15 cellular contexts compared by ENCODE assay signal in the genomic region with DNA sequence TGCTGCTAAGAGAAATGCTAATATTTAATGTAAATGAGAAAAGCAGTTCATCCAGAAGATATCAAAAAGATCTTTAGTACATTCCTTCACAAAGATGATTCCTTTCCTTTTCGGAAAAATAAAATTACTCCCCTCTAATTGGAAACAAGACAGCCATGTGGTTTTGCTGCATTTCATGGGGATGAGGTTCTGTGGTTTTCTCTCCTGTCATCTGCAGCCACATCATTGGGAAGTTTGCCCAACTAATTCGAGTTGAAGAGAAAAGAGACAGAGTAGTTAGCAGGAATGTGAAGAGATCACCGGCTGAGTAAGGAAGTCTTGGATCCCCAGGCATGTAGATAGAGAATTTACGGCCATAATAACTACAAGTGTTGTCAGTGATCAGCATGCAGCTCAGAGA.
DNase-seq lines count a peak whose midpoint lies in the region; ATAC-seq and TF ChIP-seq lines count a peak whose summit lies in the region.
"Had no signal": no experiment of that assay in that cellular context is flagged by ENCODE, and none has a peak within 500 bp of the region (broad histone marks: within the 10 kb centered on the region; RNA-seq: fewer than 3 reads in every experiment).

No MANE protein-coding gene starts in this region.

- H3K4me1 Mint-ChIP-seq in mesothelial cell of epicardium = peaks cover 9% of the 10 kb centered on the region

- H2BK12ac ChIP-seq in neuronal stem cell (ENCODE audit: low read length) = no peak overlapping the region

- H3K4me2 ChIP-seq in neuronal stem cell (ENCODE audit: insufficient read depth, low read length, poor library complexity, severe bottlenecking) = no peak overlapping the region

- H2AK5ac ChIP-seq in neuronal stem cell (ENCODE audit: low read depth, low read length) = no peak overlapping the region

- H3K27ac ChIP-seq in ovary = no peak overlapping the region
- H3K27ac ChIP-seq in neuronal stem cell (replicated peaks; ENCODE audit: low read length) = no peak overlapping the region
- H3K27ac ChIP-seq: heart left ventricle, HL-60, upper lobe of right lung had no signal

- TF ChIP-seq CTCF in AG09309 (IDR thresholded peaks at IDR 0.05; ENCODE audit: control insufficient read depth, insufficient read depth, low read depth, low read length, missing control alignments) = no peak
- no peak for TF ChIP-seq CTCF in choroid plexus epithelial cell (conservative IDR thresholded peaks at IDR 0.05; ENCODE audit: low read depth, low read length)
- no peak for TF ChIP-seq CTCF in mesothelial cell of epicardium (IDR thresholded peaks at IDR 0.05; ENCODE audit: unreplicated experiment)
- TF ChIP-seq CTCF in ovary (IDR thresholded peaks at IDR 0.05) = no peak

- H3K27me3 ChIP-seq in ovary (no peaks in the 10 kb centered on the region), neuronal stem cell (ENCODE audit: control insufficient read depth in 3 of 3, insufficient read depth in 3 of 3, low read depth in 1 of 3, low read length in 3 of 3) (no peaks in the 10 kb centered on the region)
- H3K27me3 ChIP-seq: heart left ventricle, upper lobe of right lung had no signal

- TF ChIP-seq POLR2A in ovary (IDR thresholded peaks at IDR 0.05) = no peak

- no peak overlapping the region for H3K9ac ChIP-seq in neuronal stem cell (ENCODE audit: low read depth, low read length, poor library complexity)

- H4K8ac ChIP-seq in neuronal stem cell (ENCODE audit: low read depth, low read length) = no peak overlapping the region

- TF ChIP-seq EP300 in ovary (IDR thresholded peaks at IDR 0.05) = no peak

- ATAC-seq in HG03469 (IDR thresholded peaks at IDR 0.05; ENCODE audit: unreplicated experiment) (no peak), HG02759 (IDR thresholded peaks at IDR 0.05; ENCODE audit: unreplicated experiment) (no peak)
- ATAC-seq: heart left ventricle, upper lobe of right lung had no signal

- WGBS in ovary, 3 donors = 19 to 26% (median 25%) methylated on average over 4 of the region's 4 CpGs
- no CpG with 5 or more reads among the region's 4 CpGs for WGBS in neuronal stem cell (ENCODE audit: extremely low coverage in 2 of 2, insufficient read length in 2 of 2, insufficient replicate concordance in 1 of 2), 2 donors

- no peaks in the 10 kb centered on the region for H3K36me3 Mint-ChIP-seq in mesothelial cell of epicardium
- H3K36me3 Mint-ChIP-seq: activated naive CD8-positive, alpha-beta T cell; CD14-positive monocyte had no signal

- H3K9me3 ChIP-seq in ovary (no peaks in the 10 kb centered on the region), neuronal stem cell (replicated peaks in 1 of 2; ENCODE audit: control insufficient read depth in 2 of 2, insufficient read depth in 1 of 2, low read depth in 1 of 2, low read length in 2 of 2) (peaks cover 0 to 2% of the 10 kb centered on the region in 2 donors)
- H3K9me3 ChIP-seq: upper lobe of right lung had no signal

- peak overlapping the region; percentile 39 for H3K27ac Mint-ChIP-seq in mesothelial cell of epicardium
- H3K27ac Mint-ChIP-seq: activated naive CD8-positive, alpha-beta T cell had no signal

- H4K91ac ChIP-seq in neuronal stem cell (ENCODE audit: low read depth, low read length, poor library complexity) = no peak overlapping the region

- no peak overlapping the region for H3K14ac ChIP-seq in neuronal stem cell (ENCODE audit: low read length)

- no peaks in the 10 kb centered on the region for H3K27me3 Mint-ChIP-seq in mesothelial cell of epicardium (ENCODE audit: low read depth)

- H2BK15ac ChIP-seq in neuronal stem cell (ENCODE audit: low read length) = no peak overlapping the region

- intact Hi-C loops in ovary (cut with DNase I) = no loop called here

- no peak overlapping the region for H2BK120ac ChIP-seq in neuronal stem cell (ENCODE audit: low read depth, low read length)

- H3K4ac ChIP-seq in neuronal stem cell (ENCODE audit: low read length) = no peak overlapping the region

- no peak overlapping the region for H3K4me3 Mint-ChIP-seq in mesothelial cell of epicardium
- H3K4me3 Mint-ChIP-seq: activated naive CD8-positive, alpha-beta T cell; CD14-positive monocyte had no signal

- H3K23ac ChIP-seq in neuronal stem cell (ENCODE audit: low read depth, low read length, poor library complexity) = no peak overlapping the region

- no peak overlapping the region for H3K4me3 ChIP-seq in AG09309 (ENCODE audit: control insufficient read depth, low read depth, low read length)
- H3K4me3 ChIP-seq in choroid plexus epithelial cell (ENCODE audit: low read depth, low read length) = no peak overlapping the region
- no peak overlapping the region for H3K4me3 ChIP-seq in ovary
- no peak overlapping the region for H3K4me3 ChIP-seq in neuronal stem cell (ENCODE audit: low read length in 2 of 2)
- H3K4me3 ChIP-seq: heart left ventricle, upper lobe of right lung had no signal

- H2AFZ ChIP-seq in neuronal stem cell (ENCODE audit: low read length) = no peak overlapping the region

- DNase-seq in AG09309 (ENCODE audit: low read depth) (peak; percentile 93), LoVo (ENCODE audit: low spot score) (peak; percentile 38), choroid plexus epithelial cell (ENCODE audit: low read depth) (peak; percentile 97), mesothelial cell of epicardium (ENCODE audit: low spot score in 2 of 2, unreplicated experiment in 2 of 2) (no peak), ovary (no peak), neuronal stem cell (ENCODE audit: low spot score) (no peak)
- DNase-seq: heart left ventricle; occipital lobe; stimulated activated CD4-positive, alpha-beta T cell treated with anti-CD3 and anti-CD28 coated beads, Interleukin-15, amount 100 ng/mL, for 24 hours; upper lobe of right lung had no signal

- peaks cover 15% of the 10 kb centered on the region for H3K9me3 Mint-ChIP-seq in mesothelial cell of epicardium

- H2BK5ac ChIP-seq in neuronal stem cell (ENCODE audit: low read length) = no peak overlapping the region

- H3K4me1 ChIP-seq in ovary (ENCODE audit: insufficient read depth) (peaks cover 1% of the 10 kb centered on the region), neuronal stem cell (ENCODE audit: control insufficient read depth in 2 of 2, insufficient read depth in 1 of 2, low read depth in 1 of 2, low read length in 2 of 2) (no peaks in the 10 kb centered on the region)
- H3K4me1 ChIP-seq: upper lobe of right lung had no signal

- H3K18ac ChIP-seq in neuronal stem cell (ENCODE audit: low read length) = no peak overlapping the region

- H3K36me3 ChIP-seq in ovary = no peaks in the 10 kb centered on the region
- no peaks in the 10 kb centered on the region for H3K36me3 ChIP-seq in neuronal stem cell (replicated peaks in 1 of 2; ENCODE audit: control insufficient read depth in 2 of 2, insufficient read depth in 2 of 2, low read length in 2 of 2)
- H3K36me3 ChIP-seq: heart left ventricle, upper lobe of right lung had no signal

- H3K79me1 ChIP-seq in neuronal stem cell (ENCODE audit: low read depth, low read length) = no peaks in the 10 kb centered on the region

Comparison
In these comparisons a context has a peak if more than half of its experiments do, and no peak if none do; other contexts are left out.
1. DNase-seq: peak in AG09309 (single experiment), LoVo (single experiment) and choroid plexus epithelial cell (single experiment); none in mesothelial cell of epicardium (0 of 2), ovary (0 of 5) and neuronal stem cell (single experiment).